1 cellular context compared by ENCODE assay signal in the genomic region with DNA sequence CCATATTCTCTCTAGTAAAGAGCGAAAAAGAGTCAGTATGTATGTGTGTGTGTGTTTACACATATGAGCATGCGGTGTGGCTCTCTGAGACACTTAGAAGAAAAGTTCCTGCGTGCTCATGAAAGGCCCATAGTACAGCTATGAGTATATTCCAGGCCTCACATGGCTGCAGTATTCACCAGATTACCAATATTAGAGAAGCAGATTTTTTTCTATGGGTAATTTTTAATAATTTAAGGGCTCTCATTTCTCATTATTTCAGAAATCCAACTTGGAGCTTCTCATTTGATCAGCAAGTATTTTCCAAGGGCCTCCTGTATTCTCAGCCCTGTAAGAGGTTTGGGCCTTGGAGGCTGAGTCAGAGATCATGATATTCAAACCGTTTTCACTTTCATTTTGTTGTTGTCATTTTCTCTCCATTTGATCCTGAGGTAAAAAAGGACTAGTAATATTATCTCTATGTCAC.
TF ChIP-seq lines count a peak whose summit lies in the region.

No MANE protein-coding gene starts in this region.

TF ChIP-seq in HepG2, 621 proteins besides CTCF, POLR2A, EP300 and RAD21 (continued from another document):
- TF ChIP-seq NFRKB (IDR thresholded peaks at IDR 0.05) (no peak), ATF7-NPFF (CRISPR knock-in tag; IDR thresholded peaks at IDR 0.05; ENCODE audit: low read depth) (no peak), SRF (IDR thresholded peaks at IDR 0.05; ENCODE audit: low read depth, low read length) (no peak), ZNF225 (CRISPR knock-in tag; IDR thresholded peaks at IDR 0.05) (no peak), CEBPG (CRISPR knock-in tag; IDR thresholded peaks at IDR 0.05) (no peak), PHF21A (CRISPR knock-in tag; IDR thresholded peaks at IDR 0.05) (no peak)
- TF ChIP-seq, protein P1, sequence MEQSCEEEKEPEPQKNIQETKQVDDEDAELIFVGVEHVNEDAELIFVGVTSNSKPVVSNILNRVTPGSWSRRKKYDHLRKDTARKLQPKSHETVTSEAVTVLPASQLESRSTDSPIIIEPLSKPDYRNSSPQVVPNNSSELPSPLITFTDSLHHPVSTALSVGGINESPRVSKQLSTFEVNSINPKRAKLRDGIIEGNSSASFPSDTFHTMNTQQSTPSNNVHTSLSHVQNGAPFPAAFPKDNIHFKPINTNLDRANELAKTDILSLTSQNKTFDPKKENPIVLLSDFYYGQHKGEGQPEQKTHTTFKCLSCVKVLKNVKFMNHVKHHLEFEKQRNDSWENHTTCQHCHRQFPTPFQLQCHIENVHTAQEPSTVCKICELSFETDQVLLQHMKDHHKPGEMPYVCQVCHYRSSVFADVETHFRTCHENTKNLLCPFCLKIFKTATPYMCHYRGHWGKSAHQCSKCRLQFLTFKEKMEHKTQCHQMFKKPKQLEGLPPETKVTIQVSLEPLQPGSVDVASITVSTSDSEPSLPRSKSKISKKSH (CRISPR knock-in tag; IDR thresholded peaks at IDR 0.05; ENCODE audit: borderline replicate concordance), result no peak
